In genomic region chr2:86776532-86776931, GRCh38 we compare ENCODE assay signal across 23 cellular contexts. TPM values are rescaled to one million over a fixed set of nuclear protein-coding genes. Genes with fewer than 3 reads are reported as not detected.
"Had no signal": no experiment of that assay in that cellular context is flagged by ENCODE, and none has a peak within 500 bp of the region (broad histone marks: within the 10 kb centered on the region; RNA-seq: fewer than 3 reads in every experiment).

No MANE protein-coding gene starts in this region.

- H3K4me3 ChIP-seq: MG63, SJSA1, SK-N-MC had no signal

- H3K27ac ChIP-seq: SJSA1, SK-N-MC had no signal

- H3K4me1 ChIP-seq: SJSA1 had no signal

- DNase-seq: IMR-90, Karpas-422, KG1, MG63, NCI-H1092, NCI-H1436, NCI-H187, NCI-H2029, NCI-H2081 treated with DMSO at 0.1 percent for 48 hours, NCI-H2171, NCI-H226, NCI-H446, NCI-H510A, NCI-H524 treated with DMSO at 0.1 percent for 48 hours, NCI-H69, NCI-H774, Right ventricle myocardium superior, RPMI8226, SIG-M5 had no signal

- FAIRE-seq: RCC 7860 had no signal

- H3K9me3 ChIP-seq: MG63, SJSA1 had no signal

RNA-seq across cellular contexts. Expression of gene CD8A, which starts 14.2 kb away (rescaled TPM):
- total RNA-seq: HT-29, IMR-90, SJSA1 had no signal
- polyA plus RNA-seq: IMR-90 had no signal
